In the genomic region with DNA sequence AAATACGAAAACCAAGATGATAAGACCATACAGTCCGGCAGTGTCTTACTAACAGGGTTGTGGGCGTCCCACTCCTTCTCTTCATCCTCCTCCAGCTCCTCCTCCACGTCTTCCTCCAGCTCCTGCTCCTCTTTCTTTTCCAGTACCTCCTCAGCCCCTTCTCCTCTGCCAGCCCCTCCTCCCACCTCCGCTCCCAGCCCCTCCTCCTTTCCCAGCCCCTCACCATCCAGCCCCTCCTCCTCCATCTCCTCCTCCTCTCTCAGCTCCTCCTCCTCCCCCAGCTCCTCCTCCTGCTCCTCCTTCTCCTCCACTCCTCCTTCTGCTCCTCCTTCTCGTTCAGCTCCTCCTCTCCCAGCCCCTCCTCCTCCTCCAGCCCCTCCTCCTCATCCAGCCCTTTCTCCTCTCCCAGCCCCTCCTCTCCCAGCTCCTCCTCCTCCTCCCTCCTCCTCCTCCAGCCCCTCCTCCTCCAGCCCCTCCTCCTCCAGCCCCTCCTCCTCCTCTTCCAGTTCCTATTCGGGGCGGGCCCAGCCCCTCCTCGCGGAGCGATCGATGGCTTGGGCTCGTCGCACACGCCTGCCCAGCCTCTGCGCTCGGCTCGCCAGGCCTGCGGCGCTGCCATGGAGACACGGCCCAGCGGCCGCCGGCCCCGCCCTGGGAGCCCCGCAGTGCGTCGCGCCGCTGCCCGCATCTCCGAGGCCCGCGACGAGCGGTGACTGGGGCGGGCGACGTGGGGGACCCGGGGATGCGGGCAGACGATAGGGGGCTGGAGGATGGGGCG, we compare ENCODE assay signal across 1 cellular context.
TF ChIP-seq lines count a peak whose summit lies in the region.

A gene with protein sequence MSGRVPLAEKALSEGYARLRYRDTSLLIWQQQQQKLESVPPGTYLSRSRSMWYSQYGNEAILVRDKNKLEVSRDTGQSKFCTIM (plus strand): TSS at position 654 of the 778 bp plus-strand sequence. CDS start 1,267 bp downstream, outside the sequence.

TF ChIP-seq in HEK293, 187 proteins besides CTCF, POLR2A, EP300 and RAD21 (continued from another document):
- TF ChIP-seq GLI4 (tag by site-specific recombination; IDR thresholded peaks at IDR 0.05): 0 out of 2 replicates have a peak, but pooled peaks have one; percentile 35
- no peak for TF ChIP-seq ZNF426 (tag by site-specific recombination; IDR thresholded peaks at IDR 0.05)
- 0 out of 2 replicates have a peak, but pooled peaks have one; percentile 10 for TF ChIP-seq IKZF3 (tag by site-specific recombination; IDR thresholded peaks at IDR 0.05)
- peak; percentile 100 for TF ChIP-seq SP3 (tag by site-specific recombination; IDR thresholded peaks at IDR 0.05)
- 0 out of 2 replicates have a peak, but pooled peaks have one; percentile 65 for TF ChIP-seq KLF16 (tag by site-specific recombination; IDR thresholded peaks at IDR 0.05)
- TF ChIP-seq ZNF37A (tag by site-specific recombination; IDR thresholded peaks at IDR 0.05): no peak
- peak; percentile 90 for TF ChIP-seq ZBTB17 (tag by site-specific recombination; IDR thresholded peaks at IDR 0.05)
- TF ChIP-seq HOXD13 (CRISPR knock-in tag; IDR thresholded peaks at IDR 0.05; ENCODE audit: borderline replicate concordance): no peak
- TF ChIP-seq ZNF529 (tag by site-specific recombination; IDR thresholded peaks at IDR 0.05; ENCODE audit: insufficient replicate concordance): no peak
- peak; percentile 77; the same call in 1 of the 2 replicates for TF ChIP-seq ZSCAN30 (tag by site-specific recombination; IDR thresholded peaks at IDR 0.05)
- TF ChIP-seq, protein P1, sequence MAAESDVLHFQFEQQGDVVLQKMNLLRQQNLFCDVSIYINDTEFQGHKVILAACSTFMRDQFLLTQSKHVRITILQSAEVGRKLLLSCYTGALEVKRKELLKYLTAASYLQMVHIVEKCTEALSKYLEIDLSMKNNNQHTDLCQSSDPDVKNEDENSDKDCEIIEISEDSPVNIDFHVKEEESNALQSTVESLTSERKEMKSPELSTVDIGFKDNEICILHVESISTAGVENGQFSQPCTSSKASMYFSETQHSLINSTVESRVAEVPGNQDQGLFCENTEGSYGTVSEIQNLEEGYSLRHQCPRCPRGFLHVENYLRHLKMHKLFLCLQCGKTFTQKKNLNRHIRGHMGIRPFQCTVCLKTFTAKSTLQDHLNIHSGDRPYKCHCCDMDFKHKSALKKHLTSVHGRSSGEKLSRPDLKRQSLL (tag by site-specific recombination; IDR thresholded peaks at IDR 0.05): no peak
- peak; percentile 76; the same call in 1 of the 2 replicates for TF ChIP-seq KLF10 (tag by site-specific recombination; IDR thresholded peaks at IDR 0.05)
- TF ChIP-seq KLF1 (tag by site-specific recombination; IDR thresholded peaks at IDR 0.05): 0 out of 2 replicates have a peak, but pooled peaks have one; percentile 5
- TF ChIP-seq ZNF394 (tag by site-specific recombination; IDR thresholded peaks at IDR 0.05; ENCODE audit: borderline replicate concordance): peak; percentile 100
- 0 out of 2 replicates have a peak, but pooled peaks have one; percentile 16 for TF ChIP-seq ZNF785 (tag by site-specific recombination; IDR thresholded peaks at IDR 0.05)
- peak; percentile 84 for TF ChIP-seq KLF8 (tag by site-specific recombination; IDR thresholded peaks at IDR 0.05)
- TF ChIP-seq EGR2 (tag by site-specific recombination; IDR thresholded peaks at IDR 0.05; ENCODE audit: low read depth): peak; percentile 98
- peak; percentile 47; the same call in 1 of the 2 replicates for TF ChIP-seq SP7 (tag by site-specific recombination; IDR thresholded peaks at IDR 0.05)
- TF ChIP-seq, protein P2, sequence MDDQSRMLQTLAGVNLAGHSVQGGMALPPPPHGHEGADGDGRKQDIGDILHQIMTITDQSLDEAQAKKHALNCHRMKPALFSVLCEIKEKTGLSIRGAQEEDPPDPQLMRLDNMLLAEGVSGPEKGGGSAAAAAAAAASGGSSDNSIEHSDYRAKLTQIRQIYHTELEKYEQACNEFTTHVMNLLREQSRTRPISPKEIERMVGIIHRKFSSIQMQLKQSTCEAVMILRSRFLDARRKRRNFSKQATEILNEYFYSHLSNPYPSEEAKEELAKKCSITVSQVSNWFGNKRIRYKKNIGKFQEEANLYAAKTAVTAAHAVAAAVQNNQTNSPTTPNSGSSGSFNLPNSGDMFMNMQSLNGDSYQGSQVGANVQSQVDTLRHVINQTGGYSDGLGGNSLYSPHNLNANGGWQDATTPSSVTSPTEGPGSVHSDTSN (CRISPR knock-in tag; IDR thresholded peaks at IDR 0.05): 0 out of 2 replicates have a peak, but pooled peaks have one; percentile 67
- TF ChIP-seq WT1 (tag by site-specific recombination; IDR thresholded peaks at IDR 0.05): peak; percentile 67
- no peak for TF ChIP-seq ZNF76 (tag by site-specific recombination; IDR thresholded peaks at IDR 0.05; ENCODE audit: borderline replicate concordance, low read depth)
- no peak for TF ChIP-seq ZNF571 (tag by site-specific recombination; IDR thresholded peaks at IDR 0.05)
- TF ChIP-seq, protein P3, sequence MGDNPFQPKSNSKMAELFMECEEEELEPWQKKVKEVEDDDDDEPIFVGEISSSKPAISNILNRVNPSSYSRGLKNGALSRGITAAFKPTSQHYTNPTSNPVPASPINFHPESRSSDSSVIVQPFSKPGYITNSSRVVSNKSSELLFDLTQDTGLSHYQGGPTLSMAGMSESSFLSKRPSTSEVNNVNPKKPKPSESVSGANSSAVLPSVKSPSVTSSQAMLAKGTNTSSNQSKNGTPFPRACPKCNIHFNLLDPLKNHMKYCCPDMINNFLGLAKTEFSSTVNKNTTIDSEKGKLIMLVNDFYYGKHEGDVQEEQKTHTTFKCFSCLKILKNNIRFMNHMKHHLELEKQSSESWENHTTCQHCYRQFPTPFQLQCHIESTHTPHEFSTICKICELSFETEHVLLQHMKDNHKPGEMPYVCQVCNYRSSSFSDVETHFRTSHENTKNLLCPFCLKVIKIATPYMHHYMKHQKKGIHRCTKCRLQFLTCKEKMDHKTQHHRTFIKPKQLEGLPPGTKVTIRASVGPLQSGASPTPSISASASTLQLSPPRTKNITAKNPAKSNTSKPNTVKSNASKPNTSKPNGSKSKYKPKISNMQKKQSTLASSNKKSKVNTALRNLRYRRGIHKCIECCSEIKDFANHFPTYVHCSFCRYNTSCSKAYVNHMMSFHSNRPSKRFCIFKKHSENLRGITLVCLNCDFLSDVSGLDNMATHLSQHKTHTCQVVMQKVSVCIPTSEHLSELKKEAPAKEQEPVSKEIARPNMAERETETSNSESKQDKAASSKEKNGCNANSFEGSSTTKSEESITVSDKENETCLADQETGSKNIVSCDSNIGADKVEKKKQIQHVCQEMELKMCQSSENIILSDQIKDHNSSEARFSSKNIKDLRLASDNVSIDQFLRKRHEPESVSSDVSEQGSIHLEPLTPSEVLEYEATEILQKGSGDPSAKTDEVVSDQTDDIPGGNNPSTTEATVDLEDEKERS (tag by site-specific recombination; IDR thresholded peaks at IDR 0.05): no peak
- peak; percentile 55; the same call in 1 of the 2 replicates for TF ChIP-seq ZXDB (tag by site-specific recombination; IDR thresholded peaks at IDR 0.05)
- no peak for TF ChIP-seq SALL2 (tag by site-specific recombination; IDR thresholded peaks at IDR 0.05; ENCODE audit: borderline replicate concordance)
- TF ChIP-seq GLIS2 (tag by site-specific recombination; IDR thresholded peaks at IDR 0.05): no peak
- no peak for TF ChIP-seq ZNF311 (tag by site-specific recombination; IDR thresholded peaks at IDR 0.05; ENCODE audit: borderline replicate concordance)
- TF ChIP-seq PRDM1 (tag by site-specific recombination; IDR thresholded peaks at IDR 0.05): 0 out of 2 replicates have a peak, but pooled peaks have one; percentile 11
- TF ChIP-seq SP2 (tag by site-specific recombination; IDR thresholded peaks at IDR 0.05): peak; percentile 79
- no peak for TF ChIP-seq FEZF1 (tag by site-specific recombination; IDR thresholded peaks at IDR 0.05)
- TF ChIP-seq, protein P4, sequence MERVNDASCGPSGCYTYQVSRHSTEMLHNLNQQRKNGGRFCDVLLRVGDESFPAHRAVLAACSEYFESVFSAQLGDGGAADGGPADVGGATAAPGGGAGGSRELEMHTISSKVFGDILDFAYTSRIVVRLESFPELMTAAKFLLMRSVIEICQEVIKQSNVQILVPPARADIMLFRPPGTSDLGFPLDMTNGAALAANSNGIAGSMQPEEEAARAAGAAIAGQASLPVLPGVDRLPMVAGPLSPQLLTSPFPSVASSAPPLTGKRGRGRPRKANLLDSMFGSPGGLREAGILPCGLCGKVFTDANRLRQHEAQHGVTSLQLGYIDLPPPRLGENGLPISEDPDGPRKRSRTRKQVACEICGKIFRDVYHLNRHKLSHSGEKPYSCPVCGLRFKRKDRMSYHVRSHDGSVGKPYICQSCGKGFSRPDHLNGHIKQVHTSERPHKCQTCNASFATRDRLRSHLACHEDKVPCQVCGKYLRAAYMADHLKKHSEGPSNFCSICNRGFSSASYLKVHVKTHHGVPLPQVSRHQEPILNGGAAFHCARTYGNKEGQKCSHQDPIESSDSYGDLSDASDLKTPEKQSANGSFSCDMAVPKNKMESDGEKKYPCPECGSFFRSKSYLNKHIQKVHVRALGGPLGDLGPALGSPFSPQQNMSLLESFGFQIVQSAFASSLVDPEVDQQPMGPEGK (tag by site-specific recombination; IDR thresholded peaks at IDR 0.05): peak; percentile 92
